Comparison of ENCODE assay signal across 8 cellular contexts in genomic region chr4:186723207-186724047, GRCh38. TPM values are rescaled to one million over a fixed set of nuclear protein-coding genes. Genes with fewer than 3 reads are reported as not detected.
A peak's percentile ranks its signal among the peaks of the same experiment; 100 is the strongest.
DNase-seq lines count a peak whose midpoint lies in the region; FAIRE-seq and TF ChIP-seq lines count a peak whose summit lies in the region.

FAT1 (minus strand) TSS chr4:186723856; CDS start chr4:186709827, 14,029 bp downstream.

- DNase-seq in NCI-H146 (lab: John Stamatoyannopoulos, UW) (peak; percentile 16), NCI-H146 treated with DMSO at 0.1 percent for 48 hours (lab: John Stamatoyannopoulos, UW; ENCODE audit: unreplicated experiment) (no peak), NCI-H2029 treated with DMSO at 0.1 percent for 48 hours (lab: John Stamatoyannopoulos, UW) (peak; percentile 27), brain microvascular endothelial cell (peak; percentile 26), sigmoid colon (peak; percentile 85), GM12892 (ENCODE audit: insufficient read length) (no peak), NCI-H1436 (lab: John Stamatoyannopoulos, UW) (no peak)

- H3K9me3 ChIP-seq in iPS-18a (ENCODE audit: control insufficient read depth, low read depth, low read length) = peaks cover 3% of the 10 kb centered on the region
- peaks cover 0 to 6% (median 0%) of the 10 kb centered on the region in 4 donors for H3K9me3 ChIP-seq in sigmoid colon

- intact Hi-C loops in sigmoid colon (cut with DNase I) = loop anchor here (2.0 to 10.0 kb wide), 2 partner anchors 53 to 529 kb away; partner anchors contain the start of gene CYP4V2

- 2 to 3% methylated on average over 117 of the region's 117 CpGs for WGBS in sigmoid colon, 2 donors

- peak within 1 kb of the TSS; percentile 70 for H3K4me3 ChIP-seq in brain microvascular endothelial cell (ENCODE audit: low read depth, low read length)
- H3K4me3 ChIP-seq in iPS-18a (ENCODE audit: low read length) = peak within 1 kb of the TSS; percentile 93
- peak within 1 kb of the TSS; percentile 73 to 91 (median 88) for H3K4me3 ChIP-seq in sigmoid colon

- no peak for TF ChIP-seq CTCF in brain microvascular endothelial cell (IDR thresholded peaks at IDR 0.05; ENCODE audit: low read depth, low read length, missing control alignments)
- TF ChIP-seq CTCF in sigmoid colon (IDR thresholded peaks at IDR 0.05) = no peak

- TF ChIP-seq EP300 in sigmoid colon (IDR thresholded peaks at IDR 0.05) = no peak

- no peaks in the 10 kb centered on the region for H3K27me3 ChIP-seq in brain microvascular endothelial cell (replicated peaks)
- peaks cover 28% of the 10 kb centered on the region for H3K27me3 ChIP-seq in iPS-18a (ENCODE audit: control insufficient read depth, insufficient read depth, low read length)
- H3K27me3 ChIP-seq in sigmoid colon = no peaks in the 10 kb centered on the region

- no peak for FAIRE-seq in GM12892 (lab: Jason Lieb, UNC)

- peaks cover 30% of the 10 kb centered on the region for H3K4me1 ChIP-seq in iPS-18a (ENCODE audit: control insufficient read depth, low read depth, low read length)
- H3K4me1 ChIP-seq in sigmoid colon = peaks cover 0 to 43% (median 16%) of the 10 kb centered on the region in 4 donors

- in situ Hi-C loops in brain microvascular endothelial cell (cut with HindIII; ENCODE audit: low pct_ligation_motif_present, low sequenced_read_pairs) = no loop called here

- H3K36me3 ChIP-seq in brain microvascular endothelial cell (replicated peaks) = peaks cover 3% of the 10 kb centered on the region
- H3K36me3 ChIP-seq in iPS-18a (ENCODE audit: control insufficient read depth, low read depth, low read length) = no peaks in the 10 kb centered on the region
- no peaks in the 10 kb centered on the region for H3K36me3 ChIP-seq in sigmoid colon

- peak; percentile 43 to 57 for TF ChIP-seq POLR2A in sigmoid colon (IDR thresholded peaks at IDR 0.05)
- no peak for TF ChIP-seq POLR2A in GM12892 (IDR thresholded peaks at IDR 0.05; ENCODE audit: low read depth, low read length)

- peak within 1 kb of the TSS; percentile 96 for H3K27ac ChIP-seq in brain microvascular endothelial cell
- H3K27ac ChIP-seq in iPS-18a (ENCODE audit: low read length) = peak within 1 kb of the TSS; percentile 54
- H3K27ac ChIP-seq in sigmoid colon = peak within 1 kb of the TSS; percentile 87 to 97 (median 92)

- peak within 1 kb of the TSS; percentile 87 for H3K9ac ChIP-seq in iPS-18a (ENCODE audit: low read length)

RNA-seq across cellular contexts. Expression of gene FAT1, which starts in this region (rescaled TPM):
- 100 to 1,000 TPM in 3 of 4 donors, 10 to 100 TPM in 1; 93.1 to 146 (median 125) TPM for total RNA-seq in sigmoid colon
- polyA plus RNA-seq in sigmoid colon = 10 to 100 TPM; 12.6 to 72.3 (median 15.0) TPM
- polyA plus RNA-seq in GM12892 (2012; ENCODE audit: missing spikeins) = 0.02 TPM

Comparison
In these comparisons a context has a peak if more than half of its experiments do, and no peak if none do; other contexts are left out.
1. DNase-seq: peak in NCI-H146 (single experiment), NCI-H2029 treated with DMSO at 0.1 percent for 48 hours (single experiment), brain microvascular endothelial cell (single experiment) and sigmoid colon (single experiment); none in NCI-H146 treated with DMSO at 0.1 percent for 48 hours (single experiment), GM12892 (single experiment) and NCI-H1436 (single experiment).
2. Peak in every context shown above with its lines, with median percentiles within 50 percentile points of each other: H3K27ac ChIP-seq and H3K4me3 ChIP-seq.